Comparison of ENCODE assay signal across 20 cellular contexts in genomic region chr3:115918900-115919299, GRCh38.
A peak's percentile ranks its signal among the peaks of the same experiment; 100 is the strongest.
DNase-seq lines count a peak whose midpoint lies in the region; ATAC-seq, FAIRE-seq and TF ChIP-seq lines count a peak whose summit lies in the region.
"Had no signal": no experiment of that assay in that cellular context is flagged by ENCODE, and none has a peak within 500 bp of the region (broad histone marks: within the 10 kb centered on the region; RNA-seq: fewer than 3 reads in every experiment).

No MANE protein-coding gene starts in this region.

- peak overlapping the region in 8 of 11 experiments; percentile 13 to 52 (median 28); a peak in 12 of 22 replicates for H3K4me2 ChIP-seq in BLaER1 treated with 17β-estradiol and CSF1 and Interleukin-3, amounts not matched to agents 10 nM and 100 nM
- no peak overlapping the region for H3K4me2 ChIP-seq in GM12878 (ENCODE audit: control insufficient read depth, insufficient read depth)

- no peak for TF ChIP-seq RAD21 in GM12878 (IDR thresholded peaks at IDR 0.05; ENCODE audit: insufficient read depth, low read depth, low read length)

- no peak for TF ChIP-seq EP300 in GM12878 (IDR thresholded peaks at IDR 0.05; ENCODE audit: borderline replicate concordance in 1 of 2, control insufficient read depth in 1 of 2, low read depth in 2 of 2, low read length in 2 of 2)

- no peak for TF ChIP-seq POLR2A in GM12878 (IDR thresholded peaks at IDR 0.05; ENCODE audit: low read depth, low read length)
- no peak for TF ChIP-seq POLR2A in prostate gland (IDR thresholded peaks at IDR 0.05)

- no peak overlapping the region for H2AFZ ChIP-seq in GM12878 (ENCODE audit: control insufficient read depth, low read depth, low read length)

- RAD21 ChIA-PET in GM12878 (lab: Charles Lee; ENCODE audit: unreplicated experiment), result interaction anchor here (0.6 kb wide), 1 partner anchor 1944 kb away, joined by 3 read pairs; no protein-coding TSS in a partner anchor

- BruUV-seq in A673 (replicated peaks; lab: Mats Ljungman, UMichigan) (no TSS peak), GM12878 (replicated peaks; lab: Mats Ljungman, UMichigan) (no TSS peak)

- no peaks in the 10 kb centered on the region for H3K79me2 ChIP-seq in GM12878 (ENCODE audit: control insufficient read depth, insufficient read depth, low read length)

- H3K9me3 ChIP-seq in A673 (ENCODE audit: low read depth, low read length, poor library complexity, severe bottlenecking) (peaks cover 16% of the 10 kb centered on the region), GM12878 (replicated peaks; ENCODE audit: control insufficient read depth, insufficient read depth, low read length) (no peaks in the 10 kb centered on the region), prostate gland (no peaks in the 10 kb centered on the region)
- no peaks in the 10 kb centered on the region for H3K9me3 ChIP-seq in BLaER1 treated with 17β-estradiol and CSF1 and Interleukin-3, amounts not matched to agents 10 nM and 100 nM (replicated peaks in 1 of 11)
- H3K9me3 ChIP-seq: HAP-1 had no signal

- H3K27ac ChIP-seq in A673 (ENCODE audit: low read depth, low read length, poor library complexity, severe bottlenecking) (peak overlapping the region; percentile 41), GM12878 (ENCODE audit: control insufficient read depth, insufficient read depth) (no peak overlapping the region), prostate gland (no peak overlapping the region)
- H3K27ac ChIP-seq in BLaER1 treated with 17β-estradiol and CSF1 and Interleukin-3, amounts not matched to agents 10 nM and 100 nM, result no peak overlapping the region
- H3K27ac ChIP-seq: 22Rv1 had no signal

- peak; percentile 64 for DNase-seq in A673 (ENCODE audit: low spot score)
- DNase-seq in NCI-H69 (lab: John Stamatoyannopoulos, UW), result peak; percentile 30
- DNase-seq in GM12878 (ENCODE audit: low read depth, low spot score), result no peak
- DNase-seq in stimulated activated CD4-positive, alpha-beta T cell treated with anti-CD3 and anti-CD28 coated beads, Interleukin-4, amount 100 ng/mL, for 24 hours, result no peak
- DNase-seq in GF-D8 (lab: John Stamatoyannopoulos, UW), result no peak
- DNase-seq in SKM-1 treated with dmso at 0.1 percent for 144 hours (lab: John Stamatoyannopoulos, UW; ENCODE audit: unreplicated experiment), result no peak
- DNase-seq in prostate gland (ENCODE audit: low spot score), result no peak
- DNase-seq: ACHN; AML-193; CD4-positive, alpha-beta T cell; CD8-positive, alpha-beta memory T cell; DMS 273 treated with DMSO at 0.1 percent for 48 hours; DMS79; GOT3 had no signal

- CTCF ChIA-PET in A673 (lab: Charles Lee) (interaction anchor here (0.6 kb wide), 1 partner anchor 86 kb away, joined by 4 read pairs; no protein-coding TSS in a partner anchor), GM12878 (lab: Yijun Ruan, JAX) (interaction anchor here (0.7 kb wide), 1 partner anchor 199 kb away, joined by 3 read pairs; no protein-coding TSS in a partner anchor)

- ATAC-seq in GM12878, result peak; percentile 21; the same call in 2 of the 3 replicates

- intact Hi-C loops in A673 (cut with micrococcal nuclease; ENCODE audit: unreplicated experiment) (no loop called here), GM12878 (cut with micrococcal nuclease; ENCODE audit: unreplicated experiment) (no loop called here), prostate gland (cut with DNase I) (no loop called here)

- in situ Hi-C loops in GM12878 (cut with MboI), result no loop called here

- H4K20me1 ChIP-seq in BLaER1 treated with 17β-estradiol and CSF1 and Interleukin-3, amounts not matched to agents 10 nM and 100 nM, result no peaks in the 10 kb centered on the region
- no peaks in the 10 kb centered on the region for H4K20me1 ChIP-seq in GM12878 (ENCODE audit: control insufficient read depth, insufficient read depth)

- WGBS in GM12878 (ENCODE audit: insufficient coverage, insufficient replicate concordance, low lambda C conversion rate, missing lambda C conversion rate), result 21% methylated on average over 2 of the region's 2 CpGs
- WGBS in prostate gland, result 66% methylated on average over 2 of the region's 2 CpGs

- H3K4me1 ChIP-seq in A673 (ENCODE audit: insufficient read depth, low read length, poor library complexity, severe bottlenecking), result peaks cover 23% of the 10 kb centered on the region
- H3K4me1 ChIP-seq in BLaER1 treated with 17β-estradiol and CSF1 and Interleukin-3, amounts not matched to agents 10 nM and 100 nM, result peaks cover 0 to 10% (median 9%) of the 10 kb centered on the region in 10 experiments; a peak in 15 of 20 replicates
- H3K4me1 ChIP-seq in GM12878 (ENCODE audit: control insufficient read depth, insufficient read depth, low read length), result no peaks in the 10 kb centered on the region
- H3K4me1 ChIP-seq in prostate gland (replicated peaks), result no peaks in the 10 kb centered on the region
- H3K4me1 ChIP-seq: HAP-1 had no signal

- SMC1A ChIA-PET in GM12878 (lab: Charles Lee; ENCODE audit: uncharacterized antibody, unreplicated experiment), result no interaction called here

- FAIRE-seq in GM12878 (lab: Jason Lieb, UNC), result no peak
- FAIRE-seq: A204.1, D721Med, H54 had no signal

- POLR2A ChIA-PET in A673 (lab: Charles Lee; ENCODE audit: low non-redundant PET) (interaction anchor here (0.7 kb wide), 1 partner anchor 534 kb away, joined by 5 read pairs; no protein-coding TSS in a partner anchor), GM12878 (lab: Charles Lee) (no interaction called here)

- H3K36me3 ChIP-seq in A673 (ENCODE audit: insufficient read depth, low read length, poor library complexity, severe bottlenecking) (no peaks in the 10 kb centered on the region), GM12878 (ENCODE audit: control insufficient read depth in 2 of 2, insufficient read depth in 2 of 2, low read length in 1 of 2) (no peaks in the 10 kb centered on the region), prostate gland (no peaks in the 10 kb centered on the region)
- no peaks in the 10 kb centered on the region for H3K36me3 ChIP-seq in BLaER1 treated with 17β-estradiol and CSF1 and Interleukin-3, amounts not matched to agents 10 nM and 100 nM
- H3K36me3 ChIP-seq: HAP-1 had no signal

- H3K27me3 ChIP-seq in A673 (replicated peaks; ENCODE audit: insufficient read depth, low read depth, low read length, poor library complexity), result no peaks in the 10 kb centered on the region
- H3K27me3 ChIP-seq in BLaER1 treated with 17β-estradiol and CSF1 and Interleukin-3, amounts not matched to agents 10 nM and 100 nM, result no peaks in the 10 kb centered on the region
- H3K27me3 ChIP-seq in GM12878 (replicated peaks in 1 of 2; ENCODE audit: control insufficient read depth in 2 of 2, insufficient read depth in 2 of 2, low read length in 1 of 2), result no peaks in the 10 kb centered on the region
- H3K27me3 ChIP-seq in prostate gland (replicated peaks; ENCODE audit: insufficient read depth), result no peaks in the 10 kb centered on the region

- TF ChIP-seq CTCF in A673 (conservative IDR thresholded peaks at IDR 0.05; ENCODE audit: low read depth, low read length) (no peak), GM12878 (IDR thresholded peaks at IDR 0.05 in 2 of 3, conservative IDR thresholded peaks at IDR 0.05 in 1 of 3; ENCODE audit: control insufficient read depth in 2 of 3, extremely low read depth in 1 of 3, insufficient read depth in 1 of 3, low read depth in 3 of 3, low read length in 3 of 3) (no peak), prostate gland (IDR thresholded peaks at IDR 0.05) (no peak)

- no peak overlapping the region for H3K9ac ChIP-seq in BLaER1 treated with 17β-estradiol and CSF1 and Interleukin-3, amounts not matched to agents 10 nM and 100 nM
- no peak overlapping the region for H3K9ac ChIP-seq in GM12878 (ENCODE audit: control insufficient read depth, insufficient read depth, low read length)

- H3K4me3 ChIP-seq in A673 (ENCODE audit: low read depth, low read length, poor library complexity, severe bottlenecking) (no peak overlapping the region), GM12878 (no peak overlapping the region), prostate gland (no peak overlapping the region)
- H3K4me3 ChIP-seq in BLaER1 treated with 17β-estradiol and CSF1 and Interleukin-3, amounts not matched to agents 10 nM and 100 nM, result no peak overlapping the region
- H3K4me3 ChIP-seq: HAP-1 had no signal

TF ChIP-seq in GM12878, 131 proteins besides CTCF, POLR2A, EP300 and RAD21 (continues in another document):
- TF ChIP-seq MAX (IDR thresholded peaks at IDR 0.05; ENCODE audit: low read depth, low read length) (no peak), SUZ12 (IDR thresholded peaks at IDR 0.05; ENCODE audit: unreplicated experiment) (no peak), RBBP5 (conservative IDR thresholded peaks at IDR 0.05) (no peak), EGR1 (IDR thresholded peaks at IDR 0.05; ENCODE audit: borderline replicate concordance in 1 of 2, low read depth in 2 of 2, low read length in 2 of 2) (no peak), PKNOX1 (IDR thresholded peaks at IDR 0.05) (no peak), BMI1 (IDR thresholded peaks at IDR 0.05; ENCODE audit: borderline replicate concordance) (no peak), KAT2A (conservative IDR thresholded peaks at IDR 0.05; ENCODE audit: control insufficient read depth, low read depth, low read length) (no peak), EED (IDR thresholded peaks at IDR 0.05; ENCODE audit: low read depth) (no peak), IKZF2 (IDR thresholded peaks at IDR 0.05) (no peak), RUNX3 (IDR thresholded peaks at IDR 0.05; ENCODE audit: low read length) (no peak), SMAD1 (IDR thresholded peaks at IDR 0.05; ENCODE audit: low read depth, partially characterized antibody) (no peak)

Comparison
In these comparisons a context has a peak if more than half of its experiments do, and no peak if none do; other contexts are left out.
1. DNase-seq: peak in A673 (single experiment) and NCI-H69 (single experiment); none in GM12878 (single experiment), stimulated activated CD4-positive, alpha-beta T cell treated with anti-CD3 and anti-CD28 coated beads, Interleukin-4, amount 100 ng/mL, for 24 hours (single experiment), GF-D8 (single experiment), SKM-1 treated with dmso at 0.1 percent for 144 hours (single experiment) and prostate gland (single experiment).